ENCODE assay signal across 22 cellular contexts in genomic region chr10:79926037-79926436, GRCh38. TPM values are rescaled to one million over a fixed set of nuclear protein-coding genes. Genes with fewer than 3 reads are reported as not detected.
"Had no signal": no experiment of that assay in that cellular context is flagged by ENCODE, and none has a peak within 500 bp of the region (broad histone marks: within the 10 kb centered on the region; RNA-seq: fewer than 3 reads in every experiment).

No MANE protein-coding gene starts in this region.

- DNase-seq: activated CD4-positive, alpha-beta T cell treated with anti-CD3 and anti-CD28 coated beads, Interleukin-2, amount 50 U/mL, for 4 hours; activated CD8-positive, alpha-beta memory T cell treated with anti-CD3 and anti-CD28 coated beads, Interleukin-2, amount 10 ng/mL, durations not matched to agents 7 days and 5 days; activated gamma-delta T cell; activated T-cell treated with anti-CD3 and anti-CD28 coated beads, Interleukin-2, amount 50 U/mL, for 4 hours; amniotic stem cell; body of pancreas; effector memory CD8-positive, alpha-beta T cell; gastrocnemius medialis; left colon; natural killer cell; stimulated activated naive CD8-positive, alpha-beta T cell treated with anti-CD3 and anti-CD28 coated beads, Interleukin-15, amount 100 ng/mL, for 72 hours; T-helper 9 cell had no signal

- H3K9me3 ChIP-seq: body of pancreas, gastrocnemius medialis, heart right ventricle, thoracic aorta had no signal

- H3K4me3 ChIP-seq: body of pancreas, gastrocnemius medialis, heart right ventricle, smooth muscle cell, thoracic aorta had no signal

- H3K36me3 ChIP-seq: gastrocnemius medialis, thoracic aorta had no signal

- H3K9me3 Mint-ChIP-seq: activated T-cell treated with anti-CD3 and anti-CD28 coated beads, Interleukin-2, amount 50 U/mL, for 4 hours; effector memory CD8-positive, alpha-beta T cell; natural killer cell had no signal

- ATAC-seq: activated CD4-positive, CD25-positive, alpha-beta regulatory T cell treated with anti-CD3 and anti-CD28 coated beads, Interleukin-2, amount 50 U/mL, for 24 hours; activated CD8-positive, alpha-beta memory T cell treated with anti-CD3 and anti-CD28 coated beads, Interleukin-2, amount 10 ng/mL, durations not matched to agents 7 days and 5 days; activated T-cell treated with anti-CD3 and anti-CD28 coated beads, Interleukin-2, amount 50 U/mL, for 4 hours; body of pancreas; effector memory CD8-positive, alpha-beta T cell; gastrocnemius medialis; heart right ventricle; left colon; natural killer cell; right cardiac atrium; stimulated activated naive CD8-positive, alpha-beta T cell treated with anti-CD3 and anti-CD28 coated beads, Interleukin-15, amount 100 ng/mL, for 72 hours had no signal

- H3K27ac ChIP-seq: gastrocnemius medialis had no signal

- H3K36me3 Mint-ChIP-seq: activated CD8-positive, alpha-beta memory T cell treated with anti-CD3 and anti-CD28 coated beads, Interleukin-2, amount 10 ng/mL, durations not matched to agents 7 days and 5 days; activated naive CD8-positive, alpha-beta T cell; memory B cell; natural killer cell had no signal

- H3K4me3 Mint-ChIP-seq: activated CD8-positive, alpha-beta memory T cell treated with anti-CD3 and anti-CD28 coated beads, Interleukin-2, amount 10 ng/mL, durations not matched to agents 7 days and 5 days; activated naive CD8-positive, alpha-beta T cell; activated T-cell treated with anti-CD3 and anti-CD28 coated beads, Interleukin-2, amount 50 U/mL, for 4 hours; dendritic cell treated with granulocyte-macrophage colony-stimulating factor and Interleukin-4, amounts not matched to agents 40 ng/mL and 50 ng/mL, for 4 days; effector memory CD8-positive, alpha-beta T cell; memory B cell; natural killer cell; stimulated activated naive CD8-positive, alpha-beta T cell treated with anti-CD3 and anti-CD28 coated beads, Interleukin-15, amount 100 ng/mL, for 72 hours had no signal

- H3K27me3 ChIP-seq: gastrocnemius medialis had no signal

- H3K27ac Mint-ChIP-seq: activated CD8-positive, alpha-beta memory T cell treated with anti-CD3 and anti-CD28 coated beads, Interleukin-2, amount 10 ng/mL, durations not matched to agents 7 days and 5 days; activated naive CD8-positive, alpha-beta T cell; dendritic cell treated with granulocyte-macrophage colony-stimulating factor and Interleukin-4, amounts not matched to agents 40 ng/mL and 50 ng/mL, for 4 days; effector memory CD8-positive, alpha-beta T cell; memory B cell; natural killer cell; progenitor cell of endocrine pancreas had no signal

RNA-seq across cellular contexts. Expression of gene SFTPD, which starts 22.9 kb away (rescaled TPM):
- total RNA-seq: activated CD8-positive, alpha-beta memory T cell treated with anti-CD3 and anti-CD28 coated beads, Interleukin-2, amount 10 ng/mL, durations not matched to agents 7 days and 5 days; epithelial cell of proximal tubule; left colon had no signal
